ENCODE assay signal across 14 cellular contexts in the genomic region with DNA sequence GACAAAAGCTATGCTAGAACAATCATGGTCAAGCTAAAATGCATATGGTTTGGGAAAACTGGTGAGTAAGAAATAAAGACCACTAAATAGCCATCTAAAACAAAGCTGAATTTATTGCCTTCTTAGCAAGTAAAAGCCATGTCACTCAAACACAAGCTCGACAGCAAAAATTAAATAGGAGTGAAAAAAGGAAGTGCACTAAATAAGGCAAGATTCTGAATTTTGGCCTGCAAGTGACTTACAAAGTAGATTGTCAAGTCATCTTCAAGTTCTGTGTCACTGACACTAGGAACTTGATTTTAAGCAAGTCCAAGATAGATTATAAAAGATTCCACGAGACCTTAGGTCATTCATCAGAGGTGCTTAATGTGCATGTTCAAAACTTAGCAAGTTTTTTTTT.
"Had no signal": no experiment of that assay in that cellular context is flagged by ENCODE, and none has a peak within 500 bp of the region (broad histone marks: within the 10 kb centered on the region; RNA-seq: fewer than 3 reads in every experiment).

No MANE protein-coding gene starts in this region.

- H3K4me1 ChIP-seq: breast epithelium, lower lobe of right lung, upper lobe of right lung had no signal

- DNase-seq: activated CD4-positive, alpha-beta T cell treated with anti-CD3 and anti-CD28 coated beads, Interleukin-2, amount 50 U/mL, for 48 hours; activated CD4-positive, CD25-positive, alpha-beta regulatory T cell treated with anti-CD3 and anti-CD28 coated beads, Interleukin-2, amount 50 U/mL, for 72 hours; activated CD8-positive, alpha-beta memory T cell treated with anti-CD3 and anti-CD28 coated beads, Interleukin-2, amount 10 ng/mL, durations not matched to agents 7 days and 5 days; activated gamma-delta T cell; activated naive CD8-positive, alpha-beta T cell treated with anti-CD3 and anti-CD28 coated beads for 36 hours; activated T-cell treated with anti-CD3 and anti-CD28 coated beads, Interleukin-2, amount 50 U/mL, for 4 hours; foreskin melanocyte; head of caudate nucleus; left cardiac atrium; lower lobe of right lung; stimulated activated CD4-positive, alpha-beta T cell treated with anti-CD3 and anti-CD28 coated beads, Interleukin-12 subunit alpha, Interleukin-12 subunit beta, amount 100 ng/mL, for 4 hours; stimulated activated naive CD4-positive, alpha-beta T cell treated with Interleukin-2 at 50 U/mL for 16 hours; upper lobe of right lung had no signal

- ATAC-seq: activated CD8-positive, alpha-beta memory T cell treated with anti-CD3 and anti-CD28 coated beads, Interleukin-2, amount 10 ng/mL, durations not matched to agents 7 days and 5 days; activated T-cell treated with anti-CD3 and anti-CD28 coated beads, Interleukin-2, amount 50 U/mL, for 4 hours; left cardiac atrium; lower lobe of right lung; upper lobe of right lung had no signal

- H3K27me3 ChIP-seq: breast epithelium, upper lobe of right lung had no signal

- H3K27ac ChIP-seq: breast epithelium, lower lobe of right lung, upper lobe of right lung had no signal

- H3K9me3 ChIP-seq: upper lobe of right lung had no signal

- H3K4me3 ChIP-seq: breast epithelium, lower lobe of right lung, upper lobe of right lung had no signal

- H3K36me3 ChIP-seq: breast epithelium, lower lobe of right lung, upper lobe of right lung had no signal
